ENCODE assay signal across 18 cellular contexts in the genomic region with DNA sequence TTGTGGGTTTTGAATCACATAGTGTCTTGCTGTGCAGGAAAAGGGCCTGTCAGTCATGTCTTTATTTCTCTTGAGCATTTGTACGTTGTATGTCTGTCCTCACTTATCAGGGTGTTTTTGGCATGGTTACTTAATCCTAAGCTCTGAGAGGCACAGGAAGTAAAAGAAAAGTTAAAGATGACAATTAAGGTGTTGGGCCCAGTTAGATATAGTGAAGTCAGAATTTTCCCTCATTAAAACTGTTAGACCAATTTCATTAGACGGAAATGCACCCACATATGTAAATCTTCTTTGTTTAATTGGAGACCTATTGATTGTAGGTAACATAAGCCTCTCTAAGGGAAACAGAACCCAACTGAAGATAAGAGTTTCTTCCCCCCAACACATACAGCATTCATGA.
"Had no signal": no experiment of that assay in that cellular context is flagged by ENCODE, and none has a peak within 500 bp of the region (broad histone marks: within the 10 kb centered on the region; RNA-seq: fewer than 3 reads in every experiment).

No MANE protein-coding gene starts in this region.

- DNase-seq: activated CD4-positive, alpha-beta T cell treated with anti-CD3 and anti-CD28 coated beads, Interleukin-2, amount 10 ng/mL, durations not matched to agents 7 days and 5 days; activated CD8-positive, alpha-beta memory T cell treated with anti-CD3 and anti-CD28 coated beads, Interleukin-2, amount 50 U/mL, for 4 hours; activated effector memory CD4-positive, alpha-beta T cell treated with Interleukin-2 at 50 U/mL for 16 hours; activated naive CD4-positive, alpha-beta T cell treated with anti-CD3 and anti-CD28 coated beads, Interleukin-2, amount 10 ng/mL, durations not matched to agents 7 days and 5 days; activated naive CD8-positive, alpha-beta T cell treated with anti-CD3 and anti-CD28 coated beads, Interleukin-2, amount 50 U/mL, for 24 hours; activated T-cell treated with anti-CD3 and anti-CD28 coated beads, Interleukin-2, amount 50 U/mL, for 4 hours; anterior cingulate cortex; cerebellar nuclear complex; cortex of kidney; effector CD4-positive, alpha-beta T cell; hypothalamus; stimulated activated naive CD4-positive, alpha-beta T cell; trophoblast cell had no signal

- ATAC-seq: activated CD4-positive, CD25-positive, alpha-beta regulatory T cell treated with anti-CD3 and anti-CD28 coated beads, Interleukin-2, amount 50 U/mL, for 24 hours; activated naive CD8-positive, alpha-beta T cell treated with anti-CD3 and anti-CD28 coated beads, Interleukin-2, amount 50 U/mL, for 24 hours; activated T-cell treated with anti-CD3 and anti-CD28 coated beads, Interleukin-2, amount 50 U/mL, for 4 hours had no signal

- H3K36me3 Mint-ChIP-seq: activated naive CD4-positive, alpha-beta T cell treated with anti-CD3 and anti-CD28 coated beads, Interleukin-2, amount 10 ng/mL, durations not matched to agents 7 days and 5 days had no signal

- H3K27me3 ChIP-seq: vagina had no signal

- H3K4me3 Mint-ChIP-seq: activated CD4-positive, alpha-beta T cell treated with anti-CD3 and anti-CD28 coated beads, Interleukin-2, amount 10 ng/mL, durations not matched to agents 7 days and 5 days; activated naive CD4-positive, alpha-beta T cell treated with anti-CD3 and anti-CD28 coated beads, Interleukin-2, amount 10 ng/mL, durations not matched to agents 7 days and 5 days; activated naive CD8-positive, alpha-beta T cell treated with anti-CD3 and anti-CD28 coated beads, Interleukin-2, amount 50 U/mL, for 24 hours; activated T-cell treated with anti-CD3 and anti-CD28 coated beads, Interleukin-2, amount 50 U/mL, for 4 hours; mesothelial cell of epicardium; nephron had no signal

- H3K27ac Mint-ChIP-seq: activated CD4-positive, alpha-beta T cell treated with anti-CD3 and anti-CD28 coated beads, Interleukin-2, amount 10 ng/mL, durations not matched to agents 7 days and 5 days; activated naive CD4-positive, alpha-beta T cell treated with anti-CD3 and anti-CD28 coated beads, Interleukin-2, amount 10 ng/mL, durations not matched to agents 7 days and 5 days; activated naive CD8-positive, alpha-beta T cell treated with anti-CD3 and anti-CD28 coated beads, Interleukin-2, amount 50 U/mL, for 24 hours; mesothelial cell of epicardium; nephron had no signal

- H3K27ac ChIP-seq: parathyroid adenoma, vagina had no signal

- H3K4me1 Mint-ChIP-seq: activated CD4-positive, alpha-beta T cell treated with anti-CD3 and anti-CD28 coated beads, Interleukin-2, amount 10 ng/mL, durations not matched to agents 7 days and 5 days; activated naive CD4-positive, alpha-beta T cell treated with anti-CD3 and anti-CD28 coated beads, Interleukin-2, amount 10 ng/mL, durations not matched to agents 7 days and 5 days had no signal

- H3K9me3 Mint-ChIP-seq: activated CD4-positive, alpha-beta T cell treated with anti-CD3 and anti-CD28 coated beads, Interleukin-2, amount 10 ng/mL, durations not matched to agents 7 days and 5 days; activated naive CD4-positive, alpha-beta T cell treated with anti-CD3 and anti-CD28 coated beads, Interleukin-2, amount 10 ng/mL, durations not matched to agents 7 days and 5 days; activated T-cell treated with anti-CD3 and anti-CD28 coated beads, Interleukin-2, amount 50 U/mL, for 4 hours had no signal

- H3K4me1 ChIP-seq: parathyroid adenoma had no signal

- H3K36me3 ChIP-seq: vagina had no signal

- H3K27me3 Mint-ChIP-seq: activated CD4-positive, alpha-beta T cell treated with anti-CD3 and anti-CD28 coated beads, Interleukin-2, amount 10 ng/mL, durations not matched to agents 7 days and 5 days; activated naive CD4-positive, alpha-beta T cell treated with anti-CD3 and anti-CD28 coated beads, Interleukin-2, amount 10 ng/mL, durations not matched to agents 7 days and 5 days; activated naive CD8-positive, alpha-beta T cell treated with anti-CD3 and anti-CD28 coated beads, Interleukin-2, amount 50 U/mL, for 24 hours had no signal

- H3K4me3 ChIP-seq: vagina had no signal
